16 cellular contexts compared by ENCODE assay signal in the genomic region with DNA sequence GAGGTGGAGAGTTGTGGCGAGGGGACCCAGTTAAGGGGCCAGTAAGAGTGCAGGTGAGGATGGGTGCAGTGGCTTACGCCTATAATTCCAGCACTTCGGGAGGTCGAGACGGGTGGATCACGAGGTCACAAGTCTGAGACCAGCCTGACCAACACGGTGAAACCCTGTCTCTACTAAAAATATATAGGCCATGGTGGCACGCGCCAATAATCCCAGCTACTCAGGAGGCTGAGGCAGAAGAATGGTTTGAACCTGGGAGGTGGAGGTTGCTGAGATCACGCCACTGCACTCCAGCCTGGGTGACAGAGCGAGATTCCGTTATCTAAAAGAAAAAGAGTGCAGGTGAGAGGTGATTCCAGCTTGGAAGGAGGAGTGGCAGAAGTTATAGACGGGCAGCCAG. TPM values are rescaled to one million over a fixed set of nuclear protein-coding genes. Genes with fewer than 3 reads are reported as not detected.
DNase-seq lines count a peak whose midpoint lies in the region; ATAC-seq and TF ChIP-seq lines count a peak whose summit lies in the region.
"Had no signal": no experiment of that assay in that cellular context is flagged by ENCODE, and none has a peak within 500 bp of the region (broad histone marks: within the 10 kb centered on the region; RNA-seq: fewer than 3 reads in every experiment).

No MANE protein-coding gene starts in this region.

- H2AFZ ChIP-seq in ACC112 (ENCODE audit: low read length, unreplicated experiment) (no peak overlapping the region), IMR-90 (replicated peaks; ENCODE audit: low read length, poor library complexity) (no peak overlapping the region)

- H3K4me1 ChIP-seq in ACC112 (ENCODE audit: control insufficient read depth, insufficient read depth, low read length, unreplicated experiment) (peaks cover 14% of the 10 kb centered on the region), IMR-90 (ENCODE audit: control insufficient read depth, insufficient read depth, low read length) (peaks cover 2% of the 10 kb centered on the region; the same call in 1 of the 2 replicates), endodermal cell (ENCODE audit: control insufficient read depth, insufficient read depth, low read length) (no peaks in the 10 kb centered on the region)
- no peaks in the 10 kb centered on the region for H3K4me1 ChIP-seq in CD8-positive, alpha-beta T cell (ENCODE audit: insufficient read depth, low read length)

- H3K4me3 ChIP-seq in ACC112 (ENCODE audit: low read depth, low read length), result no peak overlapping the region
- H3K4me3 ChIP-seq in IMR-90 (ENCODE audit: insufficient read depth, low read depth, low read length), result no peak overlapping the region
- no peak overlapping the region for H3K4me3 ChIP-seq in CD8-positive, alpha-beta T cell (ENCODE audit: low read depth, low read length)
- H3K4me3 ChIP-seq in endodermal cell (ENCODE audit: low read length), result no peak overlapping the region
- H3K4me3 ChIP-seq: GM12878 had no signal

- H2BK5ac ChIP-seq in IMR-90 (ENCODE audit: low read depth, low read length, poor library complexity, severe bottlenecking), result no peak overlapping the region

- no peak overlapping the region for H4K5ac ChIP-seq in IMR-90 (ENCODE audit: low read depth, low read length)

- no peak for DNase-seq in IMR-90
- no peak for DNase-seq in endothelial cell (ENCODE audit: low spot score)
- no peak for DNase-seq in CD8-positive, alpha-beta T cell
- no peak for DNase-seq in endodermal cell
- DNase-seq: AML-193; CD8-positive, alpha-beta memory T cell; COR-L47; DMS 273 treated with DMSO at 0.1 percent for 48 hours; DMS53; DND-41; GOT3; H7 had no signal

- no peaks in the 10 kb centered on the region for H3K79me1 ChIP-seq in IMR-90 (ENCODE audit: low read depth in 1 of 2, low read length in 2 of 2)

- H3K27ac Mint-ChIP-seq in endothelial cell (ENCODE audit: unreplicated experiment), result no peak overlapping the region
- H3K27ac Mint-ChIP-seq in CD8-positive, alpha-beta T cell, result no peak overlapping the region
- no peak overlapping the region for H3K27ac Mint-ChIP-seq in endodermal cell
- H3K27ac Mint-ChIP-seq: CD8-positive, alpha-beta memory T cell had no signal

- 0 out of 2 replicates have a peak overlapping the region, but pooled peaks have one; percentile 23 for H2AK5ac ChIP-seq in IMR-90 (ENCODE audit: low read depth, low read length)

- no peak for TF ChIP-seq RAD21 in IMR-90 (IDR thresholded peaks at IDR 0.05; ENCODE audit: low read length)

- no TSS peak for BruUV-seq in IMR-90 (replicated peaks; lab: Mats Ljungman, UMichigan)

- H3K9me1 ChIP-seq in IMR-90 (ENCODE audit: insufficient read depth, low read length), result no peaks in the 10 kb centered on the region; the same call in 1 of the 2 replicates

- no peak for ATAC-seq in IMR-90 (ENCODE audit: low read depth)
- no peak for ATAC-seq in CD8-positive, alpha-beta T cell
- ATAC-seq in HG02759 (IDR thresholded peaks at IDR 0.05; ENCODE audit: unreplicated experiment), result no peak
- ATAC-seq: GM12878 had no signal

- TF ChIP-seq CTCF in IMR-90 (conservative IDR thresholded peaks at IDR 0.05; ENCODE audit: low read depth, low read length) (no peak), endothelial cell (IDR thresholded peaks at IDR 0.05; ENCODE audit: unreplicated experiment) (no peak), endodermal cell (conservative IDR thresholded peaks at IDR 0.05) (no peak)
- no peak for TF ChIP-seq CTCF in CD8-positive, alpha-beta T cell (IDR thresholded peaks at IDR 0.05)

- no peak overlapping the region for H2BK120ac ChIP-seq in IMR-90 (ENCODE audit: low read depth, low read length)

- H2BK20ac ChIP-seq in IMR-90 (ENCODE audit: low read depth, low read length), result no peak overlapping the region

- 100% methylated on average over 4 of the region's 13 CpGs; no CpG with 5 or more reads in 1 of the 2 experiments for WGBS in IMR-90 (ENCODE audit: extremely low coverage in 2 of 2, insufficient read length in 1 of 2), 2 experiments
- 93 to 95% methylated on average over 13 of the region's 13 CpGs for WGBS in endodermal cell (ENCODE audit: insufficient coverage in 1 of 2, insufficient read length in 1 of 2), 2 experiments

- no peak for TF ChIP-seq POLR2A in IMR-90 (IDR thresholded peaks at IDR 0.05; ENCODE audit: low read depth, low read length)

- CTCF ChIA-PET in IMR-90 (lab: Yijun Ruan, JAX), result no interaction called here
- CTCF ChIA-PET in CD8-positive, alpha-beta T cell (lab: Charles Lee), result no interaction called here

- no peaks in the 10 kb centered on the region; the same call in 1 of the 2 replicates for H4K20me1 ChIP-seq in IMR-90 (ENCODE audit: insufficient read depth, low read length)

- POLR2A ChIA-PET in IMR-90 (lab: Charles Lee; ENCODE audit: unreplicated experiment), result no interaction called here
- POLR2A ChIA-PET in CD8-positive, alpha-beta T cell (lab: Charles Lee), result no interaction called here

- no peak overlapping the region for H3K23ac ChIP-seq in IMR-90 (ENCODE audit: low read depth, low read length)

- H3K9me3 ChIP-seq in IMR-90 (ENCODE audit: control insufficient read depth, insufficient read depth, low read length) (no peaks in the 10 kb centered on the region), endodermal cell (ENCODE audit: control insufficient read depth, low read length) (no peaks in the 10 kb centered on the region)
- H3K9me3 ChIP-seq in CD8-positive, alpha-beta T cell (ENCODE audit: low read length), result no peaks in the 10 kb centered on the region

- no peaks in the 10 kb centered on the region for H3K9me3 Mint-ChIP-seq in endothelial cell (ENCODE audit: unreplicated experiment)
- no peaks in the 10 kb centered on the region for H3K9me3 Mint-ChIP-seq in CD8-positive, alpha-beta T cell
- H3K9me3 Mint-ChIP-seq in endodermal cell, result no peaks in the 10 kb centered on the region
- H3K9me3 Mint-ChIP-seq: CD8-positive, alpha-beta memory T cell; HFFc6 had no signal

- no peak overlapping the region for H3K14ac ChIP-seq in IMR-90 (replicated peaks; ENCODE audit: low read depth, low read length)

- H3K4me1 Mint-ChIP-seq in endothelial cell (ENCODE audit: unreplicated experiment) (peaks cover 9% of the 10 kb centered on the region), endodermal cell (no peaks in the 10 kb centered on the region)
- H3K4me1 Mint-ChIP-seq in CD8-positive, alpha-beta T cell (ENCODE audit: low read depth), result no peaks in the 10 kb centered on the region
- H3K4me1 Mint-ChIP-seq: CD8-positive, alpha-beta memory T cell had no signal

- dilution Hi-C loops in IMR-90 (cut with HindIII; ENCODE audit: low sequenced_read_pairs, unreplicated experiment), result no loop called here

- intact Hi-C loops in IMR-90 (cut with micrococcal nuclease), result loop anchor here (10.0 kb wide), 1 partner anchor 168 kb away; no protein-coding TSS in a partner anchor
- intact Hi-C loops in CD8-positive, alpha-beta T cell (cut with DNase I, micrococcal nuclease), result no loop called here

- in situ Hi-C loops in IMR-90 (cut with MboI; ENCODE audit: low sequenced_read_pairs), result no loop called here

- H3K4me2 ChIP-seq in IMR-90 (ENCODE audit: low read depth, low read length), result no peak overlapping the region

- H2BK15ac ChIP-seq in IMR-90 (ENCODE audit: low read depth, low read length), result no peak overlapping the region

- H3K79me2 ChIP-seq in ACC112 (ENCODE audit: control insufficient read depth, insufficient read depth, low read length, unreplicated experiment), result no peaks in the 10 kb centered on the region

- no peak overlapping the region for H3K18ac ChIP-seq in IMR-90 (ENCODE audit: low read depth, low read length)

- H3K27me3 Mint-ChIP-seq in endothelial cell (ENCODE audit: unreplicated experiment), result peaks cover 3% of the 10 kb centered on the region
- no peaks in the 10 kb centered on the region for H3K27me3 Mint-ChIP-seq in CD8-positive, alpha-beta T cell (ENCODE audit: low read depth)
- no peaks in the 10 kb centered on the region for H3K27me3 Mint-ChIP-seq in endodermal cell (ENCODE audit: insufficient read depth)
- H3K27me3 Mint-ChIP-seq: CD8-positive, alpha-beta memory T cell had no signal

- no peak overlapping the region for H3K56ac ChIP-seq in IMR-90 (ENCODE audit: extremely low read depth, insufficient read depth, low read length)

- H3K9ac ChIP-seq in IMR-90 (ENCODE audit: low read depth, low read length), result no peak overlapping the region
- H3K9ac ChIP-seq in endodermal cell (ENCODE audit: extremely low read depth, low read length, poor library complexity, severe bottlenecking), result no peak overlapping the region

- H3K4me3 Mint-ChIP-seq in endothelial cell (ENCODE audit: unreplicated experiment) (peak overlapping the region; percentile 10), endodermal cell (no peak overlapping the region)
- H3K4me3 Mint-ChIP-seq in CD8-positive, alpha-beta T cell, result no peak overlapping the region
- H3K4me3 Mint-ChIP-seq: CD8-positive, alpha-beta memory T cell; HFFc6 had no signal

- no peaks in the 10 kb centered on the region for H3K27me3 ChIP-seq in ACC112 (ENCODE audit: insufficient read depth, low read length)
- no peaks in the 10 kb centered on the region; the same call in none of the 2 replicates for H3K27me3 ChIP-seq in IMR-90 (ENCODE audit: control insufficient read depth, insufficient read depth, low read length)
- no peaks in the 10 kb centered on the region for H3K27me3 ChIP-seq in CD8-positive, alpha-beta T cell (ENCODE audit: insufficient read depth, low read length)
- H3K27me3 ChIP-seq in endodermal cell (ENCODE audit: control insufficient read depth, insufficient read depth, low read length, poor library complexity, severe bottlenecking), result no peaks in the 10 kb centered on the region

- H3K4ac ChIP-seq in IMR-90 (ENCODE audit: low read depth, low read length), result no peak overlapping the region

- H3K36me3 Mint-ChIP-seq in endothelial cell (ENCODE audit: low read depth, unreplicated experiment) (peaks cover 20% of the 10 kb centered on the region), endodermal cell (ENCODE audit: low read depth) (peaks cover 2% of the 10 kb centered on the region)
- H3K36me3 Mint-ChIP-seq in CD8-positive, alpha-beta T cell, result peaks cover 12% of the 10 kb centered on the region

- H4K91ac ChIP-seq in IMR-90 (ENCODE audit: insufficient read depth, low read depth, low read length), result no peak overlapping the region

- H3K36me3 ChIP-seq in ACC112 (ENCODE audit: insufficient read depth, low read length) (no peaks in the 10 kb centered on the region), IMR-90 (ENCODE audit: control insufficient read depth, insufficient read depth, low read length) (no peaks in the 10 kb centered on the region), endodermal cell (ENCODE audit: control insufficient read depth, insufficient read depth, low read length) (no peaks in the 10 kb centered on the region)
- H3K36me3 ChIP-seq in CD8-positive, alpha-beta T cell (ENCODE audit: insufficient read depth, low read length), result no peaks in the 10 kb centered on the region

- H2AK9ac ChIP-seq in IMR-90 (replicated peaks; ENCODE audit: low read depth, low read length, poor library complexity), result no peak overlapping the region

- no peak overlapping the region for H4K8ac ChIP-seq in IMR-90 (ENCODE audit: low read depth in 2 of 2, low read length in 2 of 2)

- H3K27ac ChIP-seq in ACC112 (ENCODE audit: low read depth, low read length) (peak overlapping the region; percentile 48; the same call in 1 of the 2 replicates), IMR-90 (ENCODE audit: insufficient read depth, low read length) (no peak overlapping the region), endodermal cell (ENCODE audit: low read depth, low read length) (no peak overlapping the region)
- H3K27ac ChIP-seq in CD8-positive, alpha-beta T cell (ENCODE audit: low read depth, low read length), result no peak overlapping the region

RNA-seq across cellular contexts. Expression of a gene that starts 28.0 kb away (rescaled TPM):
- total RNA-seq in IMR-90 (2012; rRNA removed) (under 0.01 and 0.18 TPM in 2 replicates), endothelial cell (ENCODE audit: unreplicated experiment) (0.05 TPM), endodermal cell (not detected)
- polyA plus RNA-seq in IMR-90 (2012; rRNA removed), result 0.09 and 0.10 TPM in 2 replicates
- 0.06 and 0.16 TPM in 2 replicates for polyA plus RNA-seq in IMR-90 (2012; cell fraction: cytosol; rRNA removed)
- 0.09 and 0.10 TPM in 2 replicates for polyA plus RNA-seq in IMR-90 (2012; cell fraction: nucleus; rRNA removed; ENCODE audit: low replicate concordance)
- total RNA-seq in CD8-positive, alpha-beta T cell, result not detected
- polyA plus RNA-seq in endodermal cell (2013, experiment 1 of 2), result 0.18 TPM
- 0.17 TPM for polyA plus RNA-seq in endodermal cell (2013, experiment 2 of 2)
- total RNA-seq: CD8-positive, alpha-beta memory T cell had no signal
- polyA plus RNA-seq: CD8-positive, alpha-beta memory T cell had no signal
